21 cellular contexts compared by ENCODE assay signal in the genomic region with DNA sequence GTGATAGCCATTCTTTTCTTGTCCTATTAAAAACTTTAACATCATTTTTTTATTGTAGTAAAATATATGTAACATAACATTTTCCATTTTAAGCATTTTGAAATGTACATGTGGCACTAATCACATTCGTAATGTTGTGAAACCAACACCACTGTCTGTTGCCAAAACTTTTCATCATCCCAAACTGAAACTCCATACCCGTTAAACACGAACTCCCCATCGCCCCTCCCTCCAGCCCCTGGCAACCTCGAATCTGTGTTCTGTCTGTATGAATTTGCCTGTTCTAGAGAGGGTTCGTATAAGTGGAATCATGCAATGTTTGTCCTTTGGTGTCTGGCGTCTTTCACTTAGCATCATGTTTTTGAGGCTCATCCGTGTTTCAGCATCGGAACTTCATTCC.
DNase-seq lines count a peak whose midpoint lies in the region; ATAC-seq and TF ChIP-seq lines count a peak whose summit lies in the region.
"Had no signal": no experiment of that assay in that cellular context is flagged by ENCODE, and none has a peak within 500 bp of the region (broad histone marks: within the 10 kb centered on the region; RNA-seq: fewer than 3 reads in every experiment).

No MANE protein-coding gene starts in this region.

- no peak for ATAC-seq in esophagus mucosa
- ATAC-seq: activated CD8-positive, alpha-beta T cell treated with anti-CD3 and anti-CD28 coated beads for 36 hours; left ventricle myocardium superior; Right ventricle myocardium inferior; T-cell; upper lobe of right lung had no signal

- H3K79me2 ChIP-seq in osteoblast (ENCODE audit: insufficient read depth, low read length), result no peaks in the 10 kb centered on the region

- TF ChIP-seq CTCF in cardiac fibroblast (IDR thresholded peaks at IDR 0.05; ENCODE audit: low read depth, low read length) (no peak), osteoblast (IDR thresholded peaks at IDR 0.05; ENCODE audit: extremely low read depth, low read depth, low read length) (no peak)

- no peaks in the 10 kb centered on the region for H4K20me1 ChIP-seq in osteoblast (ENCODE audit: insufficient read depth, low read length)

- H3K4me2 ChIP-seq in osteoblast (ENCODE audit: insufficient read depth, low read length), result peak overlapping the region; percentile 86

- H3K27me3 ChIP-seq in osteoblast (ENCODE audit: insufficient read depth, low read length), result no peaks in the 10 kb centered on the region
- H3K27me3 ChIP-seq: BE2C, colonic mucosa, upper lobe of right lung had no signal

- no peaks in the 10 kb centered on the region for H3K9me3 ChIP-seq in osteoblast (ENCODE audit: low read depth, low read length)
- H3K9me3 ChIP-seq: BE2C, colonic mucosa, upper lobe of right lung had no signal

- H3K4me1 ChIP-seq in osteoblast (ENCODE audit: insufficient read depth, low read length), result peaks cover 8% of the 10 kb centered on the region
- H3K4me1 ChIP-seq: BE2C, colonic mucosa, upper lobe of right lung had no signal

- H3K36me3 ChIP-seq in osteoblast (ENCODE audit: insufficient read depth, low read length), result no peaks in the 10 kb centered on the region
- H3K36me3 ChIP-seq: BE2C, colonic mucosa, upper lobe of right lung had no signal

- DNase-seq in AG20443 (ENCODE audit: low spot score), result peak; percentile 55
- DNase-seq in LHCN-M2 (ENCODE audit: low read depth), result peak; percentile 22
- DNase-seq in cardiac fibroblast (ENCODE audit: low read depth in 2 of 2), result peak; percentile 14 to 70
- no peak for DNase-seq in osteoblast (ENCODE audit: insufficient read length, low spot score, missing footprints)
- no peak for DNase-seq in KG1 (lab: John Stamatoyannopoulos, UW)
- DNase-seq in middle frontal gyrus (ENCODE audit: extremely low spot score, low spot score), result no peak
- DNase-seq in activated CD4-positive, CD25-positive, alpha-beta regulatory T cell (lab: John Stamatoyannopoulos, UW), result no peak
- DNase-seq: activated CD8-positive, alpha-beta T cell treated with anti-CD3 and anti-CD28 coated beads for 36 hours; activated naive CD4-positive, alpha-beta T cell treated with anti-CD3 and anti-CD28 coated beads, Interleukin-2, amount 50 U/mL, for 16 hours; activated T-cell treated with anti-CD3 and anti-CD28 coated beads, Interleukin-2, amount 50 U/mL, for 24 hours; BE2C; colonic mucosa; left ventricle myocardium superior; NCI-H2029 treated with DMSO at 0.1 percent for 48 hours; NCI-H446 treated with DMSO at 0.1 percent for 48 hours; occipital lobe; stimulated activated naive CD4-positive, alpha-beta T cell treated with Interleukin-2 at 50 U/mL for 16 hours; T-cell; upper lobe of right lung had no signal

- peak overlapping the region; percentile 39 for H3K27ac ChIP-seq in osteoblast (ENCODE audit: low read depth, low read length)
- H3K27ac ChIP-seq: colonic mucosa, upper lobe of right lung had no signal

- H2AFZ ChIP-seq in osteoblast (ENCODE audit: low read length), result peak overlapping the region; percentile 66

- H3K4me3 ChIP-seq in cardiac fibroblast (replicated peaks in 1 of 2; ENCODE audit: low read depth in 2 of 2, low read length in 2 of 2) (no peak overlapping the region), osteoblast (ENCODE audit: insufficient read depth, low read length) (peak overlapping the region; percentile 58)
- H3K4me3 ChIP-seq: colonic mucosa, upper lobe of right lung had no signal

Comparison
In these comparisons a context has a peak if more than half of its experiments do, and no peak if none do; other contexts are left out.
1. DNase-seq: peak in AG20443 (single experiment), LHCN-M2 (single experiment) and cardiac fibroblast (2 of 2); none in osteoblast (single experiment), KG1 (single experiment), middle frontal gyrus (single experiment) and activated CD4-positive, CD25-positive, alpha-beta regulatory T cell (0 of 4).